38 cellular contexts compared by ENCODE assay signal in the genomic region with DNA sequence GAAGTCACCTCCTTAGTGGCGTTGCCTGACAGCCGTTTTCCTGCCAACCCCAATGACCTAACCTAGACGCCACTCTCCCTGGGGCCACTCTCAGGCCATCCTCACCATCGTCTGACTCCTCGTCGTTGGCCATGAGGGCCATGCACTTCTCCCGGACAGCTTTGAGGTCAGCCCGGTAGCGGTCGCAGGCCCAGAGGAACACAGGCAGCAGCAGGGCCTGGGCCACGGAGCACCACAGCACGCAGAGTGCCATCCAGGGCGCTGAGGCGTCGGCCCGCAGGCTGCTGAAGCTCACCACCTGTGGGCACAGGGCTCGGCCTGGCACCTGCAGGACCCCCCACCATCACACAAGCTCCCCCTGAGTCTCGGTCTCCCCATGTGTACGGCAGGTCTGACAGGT. TPM values are rescaled to one million over a fixed set of nuclear protein-coding genes. Genes with fewer than 3 reads are reported as not detected.
"Had no signal": no experiment of that assay in that cellular context is flagged by ENCODE, and none has a peak within 500 bp of the region (broad histone marks: within the 10 kb centered on the region; RNA-seq: fewer than 3 reads in every experiment).

No MANE protein-coding gene starts in this region.

- DNase-seq: colonic mucosa; effector memory CD4-positive, alpha-beta T cell; erythroblast; esophagus squamous epithelium; foreskin melanocyte; glutamatergic neuron; heart right ventricle; hippocampal formation; kidney glomerular epithelial cell; left colon; left ventricle myocardium inferior; mucosa of descending colon; naive B cell; retina; stimulated activated CD4-positive, alpha-beta T cell treated with anti-CD3 and anti-CD28 coated beads, Interleukin-12 subunit alpha, Interleukin-12 subunit beta, amount 100 ng/mL, for 4 hours; stimulated activated CD4-positive, alpha-beta T cell treated with anti-CD3 and anti-CD28 coated beads, Interleukin-1b, Interleukin-23, amount 100 ng/mL, for 48 hours; stimulated activated CD4-positive, alpha-beta T cell treated with anti-CD3 and anti-CD28 coated beads, Interleukin-4, amount 100 ng/mL, for 1 hour; stimulated activated CD8-positive, alpha-beta memory T cell treated with anti-CD3 and anti-CD28 coated beads, Interleukin-4, amount 100 ng/mL, for 48 hours; stimulated activated naive CD4-positive, alpha-beta T cell; stimulated activated naive CD8-positive, alpha-beta T cell treated with anti-CD3 and anti-CD28 coated beads, Interleukin-15, amount 100 ng/mL, for 72 hours; transverse colon had no signal

- H3K36me3 Mint-ChIP-seq: memory B cell; mesothelial cell of epicardium; naive B cell; natural killer cell treated with Interleukin-12 subunit alpha and Interleukin-12 subunit beta and Interleukin-15 and Interleukin-18, amount 100 ng/mL, for 72 hours had no signal

- FAIRE-seq: endometrium, islet of Langerhans had no signal

- ATAC-seq: heart right ventricle; left colon; mucosa of descending colon; natural killer cell treated with Interleukin-12 subunit alpha and Interleukin-12 subunit beta and Interleukin-15 and Interleukin-18, amount 100 ng/mL, for 72 hours; psoas muscle; sciatic nerve; stimulated activated naive CD8-positive, alpha-beta T cell treated with anti-CD3 and anti-CD28 coated beads, Interleukin-15, amount 100 ng/mL, for 72 hours had no signal

- H3K36me3 ChIP-seq: colonic mucosa, transverse colon had no signal

- H3K4me3 Mint-ChIP-seq: dendritic cell treated with granulocyte-macrophage colony-stimulating factor and Interleukin-4, amounts not matched to agents 40 ng/mL and 50 ng/mL, for 4 days; memory B cell; mesothelial cell of epicardium; natural killer cell treated with Interleukin-12 subunit alpha and Interleukin-12 subunit beta and Interleukin-15 and Interleukin-18, amount 100 ng/mL, for 72 hours; stimulated activated naive CD8-positive, alpha-beta T cell treated with anti-CD3 and anti-CD28 coated beads, Interleukin-15, amount 100 ng/mL, for 72 hours had no signal

- H3K9me3 Mint-ChIP-seq: dendritic cell treated with granulocyte-macrophage colony-stimulating factor and Interleukin-4, amounts not matched to agents 40 ng/mL and 50 ng/mL, for 4 days; memory B cell; mesothelial cell of epicardium; natural killer cell treated with Interleukin-12 subunit alpha and Interleukin-12 subunit beta and Interleukin-15 and Interleukin-18, amount 100 ng/mL, for 72 hours; neural crest cell; stimulated activated naive CD8-positive, alpha-beta T cell treated with anti-CD3 and anti-CD28 coated beads, Interleukin-15, amount 100 ng/mL, for 72 hours had no signal

- H3K27me3 ChIP-seq: vagina had no signal

- H3K27ac ChIP-seq: colonic mucosa, esophagus squamous epithelium, heart right ventricle, left ventricle myocardium inferior, psoas muscle, suprapubic skin, transverse colon, vagina had no signal

- H3K4me2 ChIP-seq: smooth muscle cell had no signal

- H3K9me3 ChIP-seq: colonic mucosa, esophagus squamous epithelium, heart right ventricle, left ventricle myocardium inferior, mucosa of descending colon, psoas muscle, suprapubic skin, transverse colon, vagina had no signal

- H3K4me1 ChIP-seq: psoas muscle had no signal

- H3K27ac Mint-ChIP-seq: dendritic cell treated with granulocyte-macrophage colony-stimulating factor and Interleukin-4, amounts not matched to agents 40 ng/mL and 50 ng/mL, for 4 days; memory B cell; mesothelial cell of epicardium; natural killer cell treated with Interleukin-12 subunit alpha and Interleukin-12 subunit beta and Interleukin-15 and Interleukin-18, amount 100 ng/mL, for 72 hours; stimulated activated naive CD8-positive, alpha-beta T cell treated with anti-CD3 and anti-CD28 coated beads, Interleukin-15, amount 100 ng/mL, for 72 hours had no signal

- H3K4me3 ChIP-seq: colonic mucosa, esophagus squamous epithelium, heart right ventricle, left ventricle myocardium inferior, lung, mucosa of descending colon, psoas muscle, smooth muscle cell, suprapubic skin, transverse colon, vagina had no signal

RNA-seq across cellular contexts. Expression of a gene that starts 7.3 kb away (rescaled TPM):
- total RNA-seq: cerebellum; colonic mucosa; esophagus squamous epithelium; heart right ventricle; left colon; left ventricle myocardium inferior; lung; mesothelial cell of epicardium; mucosa of descending colon; natural killer cell treated with Interleukin-12 subunit alpha and Interleukin-12 subunit beta and Interleukin-15 and Interleukin-18, amount 100 ng/mL, for 72 hours; osteocyte; psoas muscle; sciatic nerve; smooth muscle cell; suprapubic skin; transverse colon; ureter; vagina had no signal
- polyA plus RNA-seq: heart right ventricle, lung, psoas muscle, smooth muscle cell, thymus had no signal
